ENCODE assay signal across 36 cellular contexts in the genomic region with DNA sequence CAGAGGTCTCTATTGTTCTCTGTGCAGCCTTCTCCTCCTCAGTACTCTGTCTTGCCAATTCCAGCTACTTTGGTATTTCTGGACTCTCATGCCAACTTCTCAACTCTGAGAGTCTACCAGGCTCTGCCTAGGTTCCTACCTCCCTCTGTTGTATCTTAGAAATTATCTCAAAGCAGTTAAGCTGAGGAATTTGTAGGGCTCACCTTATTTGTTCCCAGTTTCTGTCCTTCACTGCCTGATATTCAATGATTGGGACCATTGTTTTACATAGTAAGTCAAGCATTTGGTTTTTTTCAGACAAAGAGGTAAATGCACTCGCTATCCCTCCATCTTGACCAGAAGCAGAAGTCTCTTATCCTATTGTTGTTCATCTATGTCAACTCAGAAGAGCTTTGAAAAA.
"Had no signal": no experiment of that assay in that cellular context is flagged by ENCODE, and none has a peak within 500 bp of the region (broad histone marks: within the 10 kb centered on the region; RNA-seq: fewer than 3 reads in every experiment).

No MANE protein-coding gene starts in this region.

- H3K4me3 Mint-ChIP-seq: activated naive CD4-positive, alpha-beta T cell treated with anti-CD3 and anti-CD28 coated beads for 36 hours; activated naive CD4-positive, alpha-beta T cell treated with anti-CD3 and anti-CD28 coated beads, Interleukin-2, amount 10 ng/mL, durations not matched to agents 7 days and 5 days; activated naive CD4-positive, alpha-beta T cell treated with anti-CD3 and anti-CD28 coated beads, Interleukin-2, amount 50 U/mL, for 24 hours; activated naive CD8-positive, alpha-beta T cell; activated naive CD8-positive, alpha-beta T cell treated with anti-CD3 and anti-CD28 coated beads for 36 hours; activated naive CD8-positive, alpha-beta T cell treated with anti-CD3 and anti-CD28 coated beads, Interleukin-2, amount 10 ng/mL, durations not matched to agents 7 days and 5 days; activated naive CD8-positive, alpha-beta T cell treated with anti-CD3 and anti-CD28 coated beads, Interleukin-2, amount 50 U/mL, for 24 hours; activated T-cell treated with anti-CD3 and anti-CD28 coated beads, Interleukin-2, amount 50 U/mL, for 24 hours; activated T-cell treated with anti-CD3 and anti-CD28 coated beads, Interleukin-2, amount 50 U/mL, for 4 hours; activated T-cell treated with anti-CD3 and anti-CD28 coated beads, Interleukin-2, amount 50 U/mL, for 72 hours; activated T-helper 1 cell treated with anti-CD3 and anti-CD28 coated beads, Interleukin-12 subunit alpha, Interleukin-12 subunit beta, Interleukin-2, Interleukin-4 antibody, amounts not matched to agents 30 ng/mL and 10 ng/mL and 1 ng/mL, durations not matched to agents 14 hours and 24 hours and 36 hours; activated T-helper 17 cell treated with anti-CD3 and anti-CD28 coated beads, Interleukin-2, amount 50 U/mL, for 72 hours; brain; central memory CD8-positive, alpha-beta T cell had no signal

- H3K4me1 Mint-ChIP-seq: activated naive CD4-positive, alpha-beta T cell treated with anti-CD3 and anti-CD28 coated beads, Interleukin-2, amount 10 ng/mL, durations not matched to agents 7 days and 5 days; activated naive CD4-positive, alpha-beta T cell treated with anti-CD3 and anti-CD28 coated beads, Interleukin-2, amount 50 U/mL, for 24 hours; activated naive CD8-positive, alpha-beta T cell treated with anti-CD3 and anti-CD28 coated beads for 36 hours; activated naive CD8-positive, alpha-beta T cell treated with anti-CD3 and anti-CD28 coated beads, Interleukin-2, amount 10 ng/mL, durations not matched to agents 7 days and 5 days; activated naive CD8-positive, alpha-beta T cell treated with anti-CD3 and anti-CD28 coated beads, Interleukin-2, amount 50 U/mL, for 24 hours; activated T-helper 17 cell treated with anti-CD3 and anti-CD28 coated beads, Interleukin-2, amount 50 U/mL, for 72 hours; central memory CD8-positive, alpha-beta T cell had no signal

- H3K27me3 Mint-ChIP-seq: activated naive CD4-positive, alpha-beta T cell treated with anti-CD3 and anti-CD28 coated beads, Interleukin-2, amount 10 ng/mL, durations not matched to agents 7 days and 5 days; activated naive CD4-positive, alpha-beta T cell treated with anti-CD3 and anti-CD28 coated beads, Interleukin-2, amount 50 U/mL, for 24 hours; activated naive CD8-positive, alpha-beta T cell; activated naive CD8-positive, alpha-beta T cell treated with anti-CD3 and anti-CD28 coated beads for 36 hours; activated naive CD8-positive, alpha-beta T cell treated with anti-CD3 and anti-CD28 coated beads, Interleukin-2, amount 10 ng/mL, durations not matched to agents 7 days and 5 days; activated naive CD8-positive, alpha-beta T cell treated with anti-CD3 and anti-CD28 coated beads, Interleukin-2, amount 50 U/mL, for 24 hours; activated T-cell treated with anti-CD3 and anti-CD28 coated beads, Interleukin-2, amount 50 U/mL, for 24 hours; activated T-helper 17 cell treated with anti-CD3 and anti-CD28 coated beads, Interleukin-2, amount 50 U/mL, for 72 hours; brain; central memory CD8-positive, alpha-beta T cell had no signal

- H3K36me3 Mint-ChIP-seq: activated naive CD4-positive, alpha-beta T cell treated with anti-CD3 and anti-CD28 coated beads, Interleukin-2, amount 10 ng/mL, durations not matched to agents 7 days and 5 days; activated naive CD4-positive, alpha-beta T cell treated with anti-CD3 and anti-CD28 coated beads, Interleukin-2, amount 50 U/mL, for 24 hours; activated naive CD4-positive, alpha-beta T cell treated with anti-CD3 and anti-CD28 coated beads, Interleukin-2, amount 50 U/mL, for 72 hours; activated naive CD8-positive, alpha-beta T cell; activated naive CD8-positive, alpha-beta T cell treated with anti-CD3 and anti-CD28 coated beads for 36 hours; activated naive CD8-positive, alpha-beta T cell treated with anti-CD3 and anti-CD28 coated beads, Interleukin-2, amount 10 ng/mL, durations not matched to agents 7 days and 5 days; brain had no signal

- H3K9me3 Mint-ChIP-seq: brain had no signal

- DNase-seq: activated effector memory CD4-positive, alpha-beta T cell treated with anti-CD3 and anti-CD28 coated beads, Interleukin-2, amount 50 U/mL, for 16 hours; activated effector memory CD4-positive, alpha-beta T cell treated with Interleukin-2 at 50 U/mL for 16 hours; activated gamma-delta T cell; activated gamma-delta T cell treated with Interleukin-2 at 50 U/mL for 16 hours; activated naive CD4-positive, alpha-beta T cell; activated naive CD4-positive, alpha-beta T cell treated with anti-CD3 and anti-CD28 coated beads for 36 hours; activated naive CD4-positive, alpha-beta T cell treated with anti-CD3 and anti-CD28 coated beads, Interleukin-2, amount 10 ng/mL, durations not matched to agents 7 days and 5 days; activated naive CD4-positive, alpha-beta T cell treated with anti-CD3 and anti-CD28 coated beads, Interleukin-2, amount 50 U/mL, for 16 hours; activated naive CD4-positive, alpha-beta T cell treated with Interleukin-2 at 50 U/mL for 16 hours; activated naive CD8-positive, alpha-beta T cell treated with anti-CD3 and anti-CD28 coated beads for 36 hours; activated naive CD8-positive, alpha-beta T cell treated with anti-CD3 and anti-CD28 coated beads, Interleukin-2, amount 10 ng/mL, durations not matched to agents 7 days and 5 days; activated naive CD8-positive, alpha-beta T cell treated with anti-CD3 and anti-CD28 coated beads, Interleukin-2, amount 50 U/mL, for 24 hours; activated T-cell treated with anti-CD3 and anti-CD28 coated beads, Interleukin-2, amount 50 U/mL, for 1 hour; activated T-cell treated with anti-CD3 and anti-CD28 coated beads, Interleukin-2, amount 50 U/mL, for 24 hours; activated T-cell treated with anti-CD3 and anti-CD28 coated beads, Interleukin-2, amount 50 U/mL, for 4 hours; activated T-cell treated with anti-CD3 and anti-CD28 coated beads, Interleukin-2, amount 50 U/mL, for 48 hours; activated T-cell treated with anti-CD3 and anti-CD28 coated beads, Interleukin-2, amount 50 U/mL, for 72 hours; adrenal gland; amniotic stem cell; anterior cingulate cortex; aorta; body of pancreas; brain microvascular endothelial cell; central memory CD4-positive, alpha-beta T cell; cerebellar nuclear complex had no signal

- H3K9me3 ChIP-seq: adrenal gland, ascending aorta, body of pancreas, breast epithelium had no signal

- H3K4me3 ChIP-seq: adrenal gland, ascending aorta, body of pancreas, breast epithelium, cardiac muscle cell had no signal

- H3K36me3 ChIP-seq: adrenal gland, ascending aorta, brain microvascular endothelial cell, breast epithelium, cardiac muscle cell had no signal

- H3K4me1 ChIP-seq: adrenal gland, body of pancreas, breast epithelium had no signal

- H3K27ac Mint-ChIP-seq: activated naive CD4-positive, alpha-beta T cell treated with anti-CD3 and anti-CD28 coated beads for 36 hours; activated naive CD4-positive, alpha-beta T cell treated with anti-CD3 and anti-CD28 coated beads, Interleukin-2, amount 10 ng/mL, durations not matched to agents 7 days and 5 days; activated naive CD4-positive, alpha-beta T cell treated with anti-CD3 and anti-CD28 coated beads, Interleukin-2, amount 50 U/mL, for 24 hours; activated naive CD4-positive, alpha-beta T cell treated with anti-CD3 and anti-CD28 coated beads, Interleukin-2, amount 50 U/mL, for 72 hours; activated naive CD8-positive, alpha-beta T cell; activated naive CD8-positive, alpha-beta T cell treated with anti-CD3 and anti-CD28 coated beads for 36 hours; activated naive CD8-positive, alpha-beta T cell treated with anti-CD3 and anti-CD28 coated beads, Interleukin-2, amount 10 ng/mL, durations not matched to agents 7 days and 5 days; activated naive CD8-positive, alpha-beta T cell treated with anti-CD3 and anti-CD28 coated beads, Interleukin-2, amount 50 U/mL, for 24 hours; activated T-cell treated with anti-CD3 and anti-CD28 coated beads, Interleukin-2, amount 50 U/mL, for 24 hours; activated T-cell treated with anti-CD3 and anti-CD28 coated beads, Interleukin-2, amount 50 U/mL, for 72 hours; activated T-helper 1 cell treated with anti-CD3 and anti-CD28 coated beads, Interleukin-12 subunit alpha, Interleukin-12 subunit beta, Interleukin-2, Interleukin-4 antibody, amounts not matched to agents 30 ng/mL and 10 ng/mL and 1 ng/mL, durations not matched to agents 14 hours and 24 hours and 36 hours; activated T-helper 17 cell treated with anti-CD3 and anti-CD28 coated beads, Interleukin-2, amount 50 U/mL, for 72 hours; activated T-helper 2 cell treated with anti-CD3 and anti-CD28 coated beads, Interferon-gamma antibody, Interleukin-2, Interleukin-4, amounts not matched to agents 10 μg/mL and 5 μg/mL and 100 μg/mL, durations not matched to agents 14 hours and 24 hours and 36 hours; brain had no signal

- H3K27ac ChIP-seq: adrenal gland, ascending aorta, body of pancreas, brain microvascular endothelial cell, breast epithelium, cardiac muscle cell had no signal

- H3K27me3 ChIP-seq: adrenal gland, ascending aorta, body of pancreas, brain microvascular endothelial cell, breast epithelium, cardiac muscle cell had no signal
